16 cellular contexts compared by ENCODE assay signal in the genomic region with DNA sequence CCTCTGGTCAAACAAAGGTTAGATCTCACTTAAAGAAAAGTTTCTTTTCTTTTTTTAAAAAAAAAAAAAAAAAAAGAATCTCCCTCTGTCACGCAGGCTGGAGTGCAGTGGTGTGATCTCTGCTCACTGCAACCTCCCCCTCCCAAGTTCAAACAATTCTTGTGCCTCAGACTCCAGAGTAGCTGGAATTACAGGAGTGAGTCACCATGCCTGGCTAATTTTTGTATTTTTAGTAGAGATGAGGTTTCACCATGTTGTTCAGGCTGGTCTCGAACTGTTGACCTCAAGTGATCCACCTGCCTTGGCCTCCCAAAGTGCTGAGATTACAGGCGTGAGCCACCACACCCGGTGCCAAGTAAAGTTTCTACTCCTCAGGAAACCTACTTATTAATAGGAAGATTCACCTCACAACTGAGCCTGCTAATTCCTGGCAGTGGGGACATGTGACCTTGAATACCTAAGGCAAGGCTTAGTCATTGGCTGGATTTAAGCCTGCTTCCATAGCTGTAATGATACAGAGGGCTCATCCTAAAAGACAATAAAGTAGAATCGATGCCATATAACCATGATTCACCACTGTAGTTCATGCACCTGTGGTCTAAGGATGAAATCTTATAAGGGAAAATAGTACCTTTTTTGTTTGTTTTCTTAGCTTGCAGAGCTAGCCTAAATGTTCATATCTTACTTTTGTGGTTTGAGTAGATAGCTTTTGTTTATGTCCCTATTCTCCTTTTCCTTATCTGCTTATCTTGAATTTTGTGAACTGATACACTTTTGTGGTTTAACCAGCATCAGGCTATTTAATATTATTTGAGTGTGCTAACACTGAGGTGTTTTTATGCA. TPM values are rescaled to one million over a fixed set of nuclear protein-coding genes. Genes with fewer than 3 reads are reported as not detected.
DNase-seq lines count a peak whose midpoint lies in the region; ATAC-seq and TF ChIP-seq lines count a peak whose summit lies in the region.
"Had no signal": no experiment of that assay in that cellular context is flagged by ENCODE, and none has a peak within 500 bp of the region (broad histone marks: within the 10 kb centered on the region; RNA-seq: fewer than 3 reads in every experiment).

No MANE protein-coding gene starts in this region.

- no peaks in the 10 kb centered on the region for H3K27me3 ChIP-seq in SJCRH30

- no peak overlapping the region for H3K4me3 ChIP-seq in SJCRH30
- H3K4me3 ChIP-seq in fibroblast of villous mesenchyme (ENCODE audit: low read depth, low read length): no peak overlapping the region
- H3K4me3 ChIP-seq in coronary artery: no peak overlapping the region
- H3K4me3 ChIP-seq: prostate gland, SK-N-MC, thoracic aorta had no signal

- ATAC-seq in HG02610 (IDR thresholded peaks at IDR 0.05; ENCODE audit: unreplicated experiment) (peak; percentile 53), GM21390 (IDR thresholded peaks at IDR 0.05; ENCODE audit: unreplicated experiment) (no peak), HG02973 (IDR thresholded peaks at IDR 0.05; ENCODE audit: unreplicated experiment) (no peak)
- ATAC-seq: activated CD8-positive, alpha-beta memory T cell treated with anti-CD3 and anti-CD28 coated beads, Interleukin-2, amount 10 ng/mL, durations not matched to agents 7 days and 5 days had no signal

- H3K9me3 ChIP-seq in SJCRH30 (replicated peaks): no peaks in the 10 kb centered on the region
- H3K9me3 ChIP-seq: prostate gland, thoracic aorta had no signal

- no peaks in the 10 kb centered on the region for H3K36me3 ChIP-seq in SJCRH30
- H3K36me3 ChIP-seq: prostate gland, thoracic aorta had no signal

- peak; percentile 40 for DNase-seq in ELR (ENCODE audit: low read depth)
- DNase-seq in SJCRH30: peak; percentile 4 to 26
- DNase-seq in fibroblast of villous mesenchyme (ENCODE audit: low read depth): peak; percentile 42
- no peak for DNase-seq in coronary artery (ENCODE audit: low spot score)
- no peak for DNase-seq in NCI-H1417 (lab: John Stamatoyannopoulos, UW)
- DNase-seq: activated B cell treated with CpG ODN at 0.5 μM for 24 hours; activated CD8-positive, alpha-beta memory T cell treated with anti-CD3 and anti-CD28 coated beads, Interleukin-2, amount 10 ng/mL, durations not matched to agents 7 days and 5 days; Kasumi-1; NCI-H2029 treated with DMSO at 0.1 percent for 48 hours had no signal

- no peak for TF ChIP-seq CTCF in fibroblast of villous mesenchyme (IDR thresholded peaks at IDR 0.05; ENCODE audit: insufficient read depth, low read depth, low read length)
- no peak for TF ChIP-seq CTCF in coronary artery (IDR thresholded peaks at IDR 0.05)

- H3K4me1 ChIP-seq in SJCRH30: peaks cover 6% of the 10 kb centered on the region
- H3K4me1 ChIP-seq: prostate gland had no signal

- no peak overlapping the region for H3K27ac ChIP-seq in SJCRH30
- H3K27ac ChIP-seq in coronary artery: no peak overlapping the region
- H3K27ac ChIP-seq: HL-60, prostate gland, SK-N-MC, thoracic aorta had no signal

RNA-seq across cellular contexts. Expression of a gene that starts 24.8 kb away (rescaled TPM):
- total RNA-seq in SJCRH30 (2014; rRNA removed; shearing (Covaris generic)): 8.1 and 9.5 TPM in 2 replicates
- 64.1 and 85.9 TPM in 2 replicates for total RNA-seq in fibroblast of villous mesenchyme

Comparison
In these comparisons a context has a peak if more than half of its experiments do, and no peak if none do; other contexts are left out.
1. DNase-seq: peak in ELR (single experiment), SJCRH30 (2 of 2) and fibroblast of villous mesenchyme (single experiment); none in coronary artery (single experiment) and NCI-H1417 (0 of 3).